Comparison of ENCODE assay signal across 21 cellular contexts in genomic region chr1:150020711-150021110, GRCh38. TPM values are rescaled to one million over a fixed set of nuclear protein-coding genes. Genes with fewer than 3 reads are reported as not detected.
DNase-seq lines count a peak whose midpoint lies in the region; ATAC-seq and TF ChIP-seq lines count a peak whose summit lies in the region.
"Had no signal": no experiment of that assay in that cellular context is flagged by ENCODE, and none has a peak within 500 bp of the region (broad histone marks: within the 10 kb centered on the region; RNA-seq: fewer than 3 reads in every experiment).

No MANE protein-coding gene starts in this region.

- H3K36me3 ChIP-seq in body of pancreas (replicated peaks in 1 of 2; ENCODE audit: insufficient read depth in 1 of 2, low read depth in 2 of 2) (no peaks in the 10 kb centered on the region), stomach (no peaks in the 10 kb centered on the region)
- H3K36me3 ChIP-seq: MG63 had no signal

- intact Hi-C loops in body of pancreas (cut with DNase I) = no loop called here
- intact Hi-C loops in stomach (cut with DNase I; ENCODE audit: low total_unique reads) = no loop called here

- TF ChIP-seq CTCF in C4-2B (conservative IDR thresholded peaks at IDR 0.05) = no peak
- no peak for TF ChIP-seq CTCF in body of pancreas (IDR thresholded peaks at IDR 0.05)
- TF ChIP-seq CTCF in mesothelial cell of epicardium (IDR thresholded peaks at IDR 0.05; ENCODE audit: unreplicated experiment) = no peak
- TF ChIP-seq CTCF in stomach (IDR thresholded peaks at IDR 0.05) = no peak

- H3K4me1 Mint-ChIP-seq in mesothelial cell of epicardium = peaks cover 20% of the 10 kb centered on the region
- H3K4me1 Mint-ChIP-seq in T-cell = no peaks in the 10 kb centered on the region
- H3K4me1 Mint-ChIP-seq: CD4-positive, alpha-beta memory T cell had no signal

- H3K27me3 Mint-ChIP-seq in mesothelial cell of epicardium (ENCODE audit: low read depth) (no peaks in the 10 kb centered on the region), T-cell (peaks cover 4 to 5% of the 10 kb centered on the region in 2 donors)

- POLR2A ChIA-PET in T-cell (lab: Charles Lee) = no interaction called here

- H3K4me3 ChIP-seq in body of pancreas = no peak overlapping the region
- no peak overlapping the region for H3K4me3 ChIP-seq in stomach
- H3K4me3 ChIP-seq: MG63 had no signal

- CTCF ChIA-PET in T-cell (lab: Charles Lee) = no interaction called here

- 54 to 62% methylated on average over 2 of the region's 2 CpGs for WGBS in body of pancreas, 2 donors
- WGBS in stomach, 5 donors = 79 to 89% (median 88%) methylated on average over 2 of the region's 2 CpGs

- no peak for TF ChIP-seq POLR2A in body of pancreas (IDR thresholded peaks at IDR 0.05)
- TF ChIP-seq POLR2A in stomach (IDR thresholded peaks at IDR 0.05) = no peak

- no peaks in the 10 kb centered on the region for H3K9me3 ChIP-seq in body of pancreas
- no peaks in the 10 kb centered on the region for H3K9me3 ChIP-seq in stomach
- H3K9me3 ChIP-seq: MG63 had no signal

- H3K9me3 Mint-ChIP-seq in mesothelial cell of epicardium (no peaks in the 10 kb centered on the region), T-cell (no peaks in the 10 kb centered on the region)
- H3K9me3 Mint-ChIP-seq: CD4-positive, alpha-beta memory T cell; H9 had no signal

- TF ChIP-seq EP300 in stomach (IDR thresholded peaks at IDR 0.05) = no peak

- no peak for ATAC-seq in body of pancreas
- no peak for ATAC-seq in T-cell (replicated peaks in 1 of 4)
- ATAC-seq in HG03135 (IDR thresholded peaks at IDR 0.05; ENCODE audit: unreplicated experiment) = no peak
- ATAC-seq: Panc1 had no signal

- no peaks in the 10 kb centered on the region for H3K27me3 ChIP-seq in body of pancreas
- H3K27me3 ChIP-seq in stomach = no peaks in the 10 kb centered on the region
- H3K27me3 ChIP-seq: MG63 had no signal

- H3K4me1 ChIP-seq in body of pancreas = peaks cover 36% of the 10 kb centered on the region
- peaks cover 8 to 29% (median 16%) of the 10 kb centered on the region in 4 donors for H3K4me1 ChIP-seq in stomach

- H3K27ac Mint-ChIP-seq in mesothelial cell of epicardium (peak overlapping the region; percentile 32), T-cell (no peak overlapping the region)
- H3K27ac Mint-ChIP-seq: B cell; CD4-positive, alpha-beta memory T cell had no signal

- H3K27ac ChIP-seq in C4-2B = peak overlapping the region; percentile 67; the same call in 1 of the 2 replicates
- peak overlapping the region in 3 of 4 donors; percentile 84 to 89 (median 85) for H3K27ac ChIP-seq in body of pancreas
- peak overlapping the region in 4 of 5 donors; percentile 39 to 62 (median 50) for H3K27ac ChIP-seq in stomach

- H3K4me3 Mint-ChIP-seq in mesothelial cell of epicardium (no peak overlapping the region), T-cell (no peak overlapping the region)
- H3K4me3 Mint-ChIP-seq: B cell; CD4-positive, alpha-beta memory T cell; H9 had no signal

- no peak for DNase-seq in body of pancreas
- no peak for DNase-seq in mesothelial cell of epicardium (ENCODE audit: low spot score in 2 of 2, unreplicated experiment in 2 of 2)
- no peak for DNase-seq in stomach
- no peak for DNase-seq in cerebellar cortex (ENCODE audit: low spot score)
- no peak for DNase-seq in hypothalamus (lab: John Stamatoyannopoulos, UW)
- DNase-seq in T-cell = no peak
- DNase-seq: CD4-positive, alpha-beta memory T cell; DND-41; GDM1; H9; KBM-7; MG63; NCI-H1092 treated with DMSO at 0.1 percent for 48 hours; NCI-H1930; NCI-H2171 treated with DMSO at 0.1 percent for 48 hours; NCI-H774; Right ventricle myocardium superior had no signal

- H3K36me3 Mint-ChIP-seq in mesothelial cell of epicardium = no peaks in the 10 kb centered on the region
- no peaks in the 10 kb centered on the region for H3K36me3 Mint-ChIP-seq in T-cell
- H3K36me3 Mint-ChIP-seq: CD4-positive, alpha-beta memory T cell had no signal

RNA-seq across cellular contexts. Expression of gene OTUD7B, which starts 10.2 kb away (rescaled TPM):
- total RNA-seq in body of pancreas (10 to 100 TPM in 1 of 2 donors, 1 to 10 TPM in 1; 8.6 to 13.2 TPM), mesothelial cell of epicardium (48.5 to 50.7 TPM (median 48.9 TPM) in 3 replicates), stomach (10 to 100 TPM in 4 of 5 donors, 1 to 10 TPM in 1; 9.0 to 38.8 (median 25.9) TPM), T-cell (10 to 100 TPM in 3 of 5 donors, 1 to 10 TPM in 2; 7.8 to 13.7 (median 10.2) TPM)
- polyA plus RNA-seq in stomach = 1 to 10 TPM; 2.2 to 6.0 (median 5.0) TPM

RNA-seq across cellular contexts. Expression of gene VPS45, which starts 46.9 kb away (rescaled TPM):
- total RNA-seq in body of pancreas (10 to 100 TPM; 30.9 to 34.3 TPM), mesothelial cell of epicardium (51.3 to 56.5 TPM (median 53.0 TPM) in 3 replicates), stomach (10 to 100 TPM; 13.3 to 69.9 (median 41.9) TPM), T-cell (10 to 100 TPM; 24.9 to 30.7 (median 28.0) TPM)
- polyA plus RNA-seq in stomach = 10 to 100 TPM; 15.3 to 21.7 (median 15.9) TPM
